Comparison of ENCODE assay signal across 1 cellular context in genomic region chr2:225036431-225036830, GRCh38.
TF ChIP-seq lines count a peak whose summit lies in the region.

No MANE protein-coding gene starts in this region.

TF ChIP-seq in GM12878, 131 proteins besides CTCF, POLR2A, EP300 and RAD21:
- no peak for TF ChIP-seq SRF (IDR thresholded peaks at IDR 0.05; ENCODE audit: low read depth in 2 of 2, low read length in 2 of 2)
- TF ChIP-seq POLR2AphosphoS5 (IDR thresholded peaks at IDR 0.05; ENCODE audit: low read length) = no peak
- TF ChIP-seq ZBTB4 (CRISPR knock-in tag; IDR thresholded peaks at IDR 0.05) = no peak
- TF ChIP-seq CBFB (IDR thresholded peaks at IDR 0.05; ENCODE audit: low read depth) = no peak
- TF ChIP-seq EGR1 (IDR thresholded peaks at IDR 0.05; ENCODE audit: borderline replicate concordance in 1 of 2, low read depth in 2 of 2, low read length in 2 of 2) = no peak
- no peak for TF ChIP-seq NR2C2 (IDR thresholded peaks at IDR 0.05; ENCODE audit: borderline replicate concordance, control insufficient read depth, insufficient read length, low read depth)
- no peak for TF ChIP-seq SREBF1 (IDR thresholded peaks at IDR 0.05; ENCODE audit: low read length)
- no peak for TF ChIP-seq NKRF (conservative IDR thresholded peaks at IDR 0.05)
- TF ChIP-seq RELA (IDR thresholded peaks at IDR 0.05; ENCODE audit: borderline replicate concordance, partially characterized antibody) = no peak
- TF ChIP-seq ATF2 (IDR thresholded peaks at IDR 0.05; ENCODE audit: low read length) = no peak
- TF ChIP-seq ASH2L (IDR thresholded peaks at IDR 0.05; ENCODE audit: borderline replicate concordance, low read depth) = no peak
- TF ChIP-seq RFX5 (IDR thresholded peaks at IDR 0.05; ENCODE audit: low read depth, low read length) = no peak
